In the genomic region with DNA sequence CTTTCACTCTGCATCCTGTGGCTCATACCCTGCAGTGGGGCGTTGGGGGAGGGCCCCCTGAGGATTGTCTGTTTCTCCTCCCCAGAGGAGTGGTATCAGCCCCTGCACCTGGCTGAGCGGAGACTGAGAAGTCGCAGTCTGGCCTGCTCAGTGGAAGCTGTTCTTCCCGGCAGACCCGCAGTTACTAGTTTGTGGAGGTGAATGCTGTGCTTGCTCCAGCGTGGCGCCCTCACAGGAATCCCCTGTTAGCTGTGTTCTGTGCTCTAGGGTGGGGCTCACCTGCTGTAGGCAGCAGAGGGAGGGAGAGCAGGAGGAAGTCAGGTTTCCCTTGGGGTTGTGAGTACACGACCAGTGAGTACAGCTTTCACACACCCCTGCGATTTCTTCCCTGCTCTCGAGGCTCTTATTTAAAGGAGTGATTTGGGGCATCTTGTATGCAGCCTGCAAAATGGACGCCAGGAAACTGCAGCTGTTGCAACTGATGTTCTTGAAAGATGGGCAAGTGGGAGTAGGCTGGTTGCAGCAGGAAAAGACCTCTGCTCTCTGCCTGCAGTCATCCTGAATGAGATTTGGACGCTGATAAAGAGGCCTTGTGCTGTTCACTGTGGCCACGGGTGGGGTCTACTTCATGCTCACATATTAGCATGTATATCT, we compare ENCODE assay signal across 9 cellular contexts.
A peak's percentile ranks its signal among the peaks of the same experiment; 100 is the strongest.
DNase-seq lines count a peak whose midpoint lies in the region; TF ChIP-seq lines count a peak whose summit lies in the region.
"Had no signal": no experiment of that assay in that cellular context is flagged by ENCODE, and none has a peak within 500 bp of the region (broad histone marks: within the 10 kb centered on the region; RNA-seq: fewer than 3 reads in every experiment).

No MANE protein-coding gene starts in this region.

- H3K27me3 ChIP-seq in vagina = no peaks in the 10 kb centered on the region
- H3K27me3 ChIP-seq: adrenal gland had no signal

- DNase-seq in stimulated activated naive CD4-positive, alpha-beta T cell (lab: John Stamatoyannopoulos, UW) = peak; percentile 12 to 46 (median 28)
- DNase-seq in stimulated activated naive CD4-positive, alpha-beta T cell treated with Interleukin-2 at 50 U/mL for 16 hours (lab: John Stamatoyannopoulos, UW) = no peak
- DNase-seq in KBM-7 = peak; percentile 11
- DNase-seq in coronary artery (ENCODE audit: low spot score) = no peak
- DNase-seq in vagina (ENCODE audit: extremely low spot score in 2 of 2) = no peak
- DNase-seq in posterior cingulate gyrus = no peak
- no peak for DNase-seq in NCI-H1694 (lab: John Stamatoyannopoulos, UW)
- DNase-seq in UCSD-AML1 (lab: John Stamatoyannopoulos, UW; ENCODE audit: unreplicated experiment) = no peak
- DNase-seq: adrenal gland had no signal

- TF ChIP-seq POLR2A in vagina (IDR thresholded peaks at IDR 0.05) = no peak

- H3K4me1 ChIP-seq in vagina = peaks cover 84% of the 10 kb centered on the region

- H3K4me3 ChIP-seq in coronary artery (no peak overlapping the region), vagina (no peak overlapping the region)
- H3K4me3 ChIP-seq: adrenal gland had no signal

- H3K27ac ChIP-seq in coronary artery (peak overlapping the region; percentile 44 to 75), vagina (peak overlapping the region; percentile 49)

- TF ChIP-seq CTCF in coronary artery (IDR thresholded peaks at IDR 0.05) (no peak), vagina (IDR thresholded peaks at IDR 0.05) (no peak)

- in situ Hi-C loops in KBM-7 (cut with MboI; ENCODE audit: low pct_unique_long_range_greater_than_20kb, low sequenced_read_pairs) = no loop called here

- intact Hi-C loops in vagina (cut with DNase I) = no loop called here
- intact Hi-C loops in posterior cingulate gyrus (cut with DNase I) = no loop called here

- peaks cover 0 to 15% of the 10 kb centered on the region in 2 donors for H3K36me3 ChIP-seq in vagina

- no peaks in the 10 kb centered on the region for H3K9me3 ChIP-seq in vagina
- H3K9me3 ChIP-seq: adrenal gland had no signal

Comparison
In these comparisons a context has a peak if more than half of its experiments do, and no peak if none do; other contexts are left out.
1. DNase-seq: peak in stimulated activated naive CD4-positive, alpha-beta T cell (6 of 6) and KBM-7 (single experiment); none in stimulated activated naive CD4-positive, alpha-beta T cell treated with Interleukin-2 at 50 U/mL for 16 hours (single experiment), coronary artery (single experiment), vagina (0 of 2), posterior cingulate gyrus (0 of 10), NCI-H1694 (single experiment) and UCSD-AML1 (single experiment).